20 cellular contexts compared by ENCODE assay signal in the genomic region with DNA sequence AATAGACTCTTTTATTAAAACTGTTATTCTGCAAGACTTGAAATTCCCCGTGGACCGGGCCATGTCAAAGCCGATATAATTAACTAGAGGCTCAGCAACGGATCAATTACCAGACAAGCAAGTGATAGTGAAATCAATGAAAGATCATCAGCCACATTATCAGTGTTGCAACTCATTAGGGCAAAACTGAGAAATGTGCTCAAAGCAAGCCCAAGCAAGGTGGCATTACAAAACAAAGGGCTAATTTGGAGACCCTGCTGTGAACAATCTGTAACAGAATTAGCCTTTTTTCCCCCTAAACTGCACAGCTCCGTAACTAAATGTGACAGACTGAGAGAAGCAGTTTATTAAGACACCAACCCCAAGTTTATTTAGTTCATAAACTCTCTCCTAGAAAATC.
"Had no signal": no experiment of that assay in that cellular context is flagged by ENCODE, and none has a peak within 500 bp of the region (broad histone marks: within the 10 kb centered on the region; RNA-seq: fewer than 3 reads in every experiment).

No MANE protein-coding gene starts in this region.

- H3K36me3 ChIP-seq: left ventricle myocardium inferior had no signal

- H3K4me3 ChIP-seq: left ventricle myocardium inferior had no signal

- FAIRE-seq: bronchial epithelial cell had no signal

- H3K4me3 Mint-ChIP-seq: activated CD8-positive, alpha-beta memory T cell treated with anti-CD3 and anti-CD28 coated beads, Interleukin-2, amount 10 ng/mL, durations not matched to agents 7 days and 5 days; activated naive CD4-positive, alpha-beta T cell treated with anti-CD3 and anti-CD28 coated beads for 36 hours; activated naive CD8-positive, alpha-beta T cell treated with anti-CD3 and anti-CD28 coated beads, Interleukin-2, amount 50 U/mL, for 24 hours; effector memory CD8-positive, alpha-beta T cell; memory B cell; natural killer cell treated with Interleukin-12 subunit alpha and Interleukin-12 subunit beta and Interleukin-15 and Interleukin-18, amount 100 ng/mL, for 72 hours; stimulated activated effector memory CD8-positive, alpha-beta T cell treated with anti-CD3 and anti-CD28 coated beads, Interleukin-12 subunit alpha, Interleukin-12 subunit beta, amount 100 ng/mL, for 72 hours; T-cell had no signal

- H3K4me1 Mint-ChIP-seq: activated CD8-positive, alpha-beta memory T cell treated with anti-CD3 and anti-CD28 coated beads, Interleukin-2, amount 10 ng/mL, durations not matched to agents 7 days and 5 days; activated naive CD8-positive, alpha-beta T cell treated with anti-CD3 and anti-CD28 coated beads, Interleukin-2, amount 50 U/mL, for 24 hours; memory B cell; stimulated activated effector memory CD8-positive, alpha-beta T cell treated with anti-CD3 and anti-CD28 coated beads, Interleukin-12 subunit alpha, Interleukin-12 subunit beta, amount 100 ng/mL, for 72 hours had no signal

- H3K27ac ChIP-seq: epithelial cell of prostate, left ventricle myocardium inferior had no signal

- H3K9me3 ChIP-seq: left ventricle myocardium inferior had no signal

- H3K36me3 Mint-ChIP-seq: activated CD8-positive, alpha-beta memory T cell treated with anti-CD3 and anti-CD28 coated beads, Interleukin-2, amount 10 ng/mL, durations not matched to agents 7 days and 5 days; memory B cell; natural killer cell treated with Interleukin-12 subunit alpha and Interleukin-12 subunit beta and Interleukin-15 and Interleukin-18, amount 100 ng/mL, for 72 hours; stimulated activated effector memory CD8-positive, alpha-beta T cell treated with anti-CD3 and anti-CD28 coated beads, Interleukin-12 subunit alpha, Interleukin-12 subunit beta, amount 100 ng/mL, for 72 hours; T-cell had no signal

- H3K9me3 Mint-ChIP-seq: activated naive CD4-positive, alpha-beta T cell treated with anti-CD3 and anti-CD28 coated beads for 36 hours; activated naive CD8-positive, alpha-beta T cell treated with anti-CD3 and anti-CD28 coated beads, Interleukin-2, amount 50 U/mL, for 24 hours; activated T-helper 2 cell treated with anti-CD3 and anti-CD28 coated beads, Interferon-gamma antibody, Interleukin-2, Interleukin-4, amounts not matched to agents 10 μg/mL and 5 μg/mL and 100 μg/mL, durations not matched to agents 14 hours and 24 hours and 36 hours; memory B cell; natural killer cell treated with Interleukin-12 subunit alpha and Interleukin-12 subunit beta and Interleukin-15 and Interleukin-18, amount 100 ng/mL, for 72 hours; stimulated activated effector memory CD8-positive, alpha-beta T cell treated with anti-CD3 and anti-CD28 coated beads, Interleukin-12 subunit alpha, Interleukin-12 subunit beta, amount 100 ng/mL, for 72 hours had no signal

- ATAC-seq: activated CD8-positive, alpha-beta memory T cell treated with anti-CD3 and anti-CD28 coated beads, Interleukin-2, amount 10 ng/mL, durations not matched to agents 7 days and 5 days; activated naive CD8-positive, alpha-beta T cell treated with anti-CD3 and anti-CD28 coated beads, Interleukin-2, amount 50 U/mL, for 24 hours; effector memory CD8-positive, alpha-beta T cell; natural killer cell treated with Interleukin-12 subunit alpha and Interleukin-12 subunit beta and Interleukin-15 and Interleukin-18, amount 100 ng/mL, for 72 hours; stimulated activated effector memory CD8-positive, alpha-beta T cell treated with anti-CD3 and anti-CD28 coated beads, Interleukin-12 subunit alpha, Interleukin-12 subunit beta, amount 100 ng/mL, for 72 hours; T-cell had no signal

- DNase-seq: activated CD4-positive, alpha-beta T cell treated with anti-CD3 and anti-CD28 coated beads for 1 hour; activated CD4-positive, alpha-beta T cell treated with anti-CD3 and anti-CD28 coated beads, Interleukin-2, amount 50 U/mL, for 4 hours; activated CD8-positive, alpha-beta memory T cell treated with anti-CD3 and anti-CD28 coated beads, Interleukin-2, amount 10 ng/mL, durations not matched to agents 7 days and 5 days; activated naive CD4-positive, alpha-beta T cell treated with anti-CD3 and anti-CD28 coated beads for 36 hours; activated naive CD8-positive, alpha-beta T cell treated with anti-CD3 and anti-CD28 coated beads, Interleukin-2, amount 50 U/mL, for 24 hours; activated T-cell treated with anti-CD3 and anti-CD28 coated beads, Interleukin-2, amount 50 U/mL, for 1 hour; aorta; dermis blood vessel endothelial cell; effector memory CD8-positive, alpha-beta T cell; left ventricle myocardium inferior; stimulated activated CD4-positive, alpha-beta T cell treated with anti-CD3 and anti-CD28 coated beads, Interleukin-12 subunit alpha, Interleukin-12 subunit beta, amount 100 ng/mL, for 4 hours; stimulated activated CD4-positive, alpha-beta T cell treated with anti-CD3 and anti-CD28 coated beads, Interleukin-2, amount 100 ng/mL, for 24 hours; T-cell; T1000 had no signal

- H3K27ac Mint-ChIP-seq: activated CD8-positive, alpha-beta memory T cell treated with anti-CD3 and anti-CD28 coated beads, Interleukin-2, amount 10 ng/mL, durations not matched to agents 7 days and 5 days; activated naive CD4-positive, alpha-beta T cell treated with anti-CD3 and anti-CD28 coated beads for 36 hours; activated naive CD8-positive, alpha-beta T cell treated with anti-CD3 and anti-CD28 coated beads, Interleukin-2, amount 50 U/mL, for 24 hours; activated T-helper 2 cell treated with anti-CD3 and anti-CD28 coated beads, Interferon-gamma antibody, Interleukin-2, Interleukin-4, amounts not matched to agents 10 μg/mL and 5 μg/mL and 100 μg/mL, durations not matched to agents 14 hours and 24 hours and 36 hours; effector memory CD8-positive, alpha-beta T cell; memory B cell; natural killer cell treated with Interleukin-12 subunit alpha and Interleukin-12 subunit beta and Interleukin-15 and Interleukin-18, amount 100 ng/mL, for 72 hours; stimulated activated effector memory CD8-positive, alpha-beta T cell treated with anti-CD3 and anti-CD28 coated beads, Interleukin-12 subunit alpha, Interleukin-12 subunit beta, amount 100 ng/mL, for 72 hours; T-cell had no signal
